8 cellular contexts compared by ENCODE assay signal in the genomic region with DNA sequence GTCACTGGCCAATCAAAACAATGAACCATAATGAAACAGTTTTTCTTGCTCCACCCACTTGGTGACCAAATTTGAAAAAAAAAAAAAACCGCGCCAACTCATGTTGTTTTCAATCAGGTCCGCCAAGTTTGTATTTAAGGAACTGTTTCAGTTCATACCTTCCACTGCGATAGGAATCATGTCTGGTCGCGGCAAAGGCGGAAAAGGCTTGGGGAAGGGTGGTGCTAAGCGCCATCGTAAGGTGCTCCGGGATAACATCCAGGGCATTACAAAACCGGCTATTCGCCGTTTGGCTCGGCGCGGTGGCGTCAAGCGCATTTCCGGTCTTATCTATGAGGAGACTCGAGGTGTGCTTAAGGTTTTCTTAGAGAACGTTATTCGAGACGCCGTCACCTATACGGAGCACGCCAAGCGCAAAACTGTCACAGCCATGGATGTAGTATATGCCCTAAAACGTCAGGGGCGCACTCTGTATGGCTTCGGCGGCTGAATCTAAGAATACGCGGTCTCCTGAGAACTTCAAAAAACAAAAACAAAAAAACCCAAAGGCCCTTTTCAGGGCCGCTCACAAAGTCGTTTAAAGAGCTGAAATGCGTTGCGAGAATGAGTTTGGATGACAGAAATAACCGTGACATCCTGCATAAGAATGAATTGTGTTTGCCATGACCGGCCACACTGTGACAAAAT. TPM values are rescaled to one million over a fixed set of nuclear protein-coding genes. Genes with fewer than 3 reads are reported as not detected.
DNase-seq lines count a peak whose midpoint lies in the region; FAIRE-seq and TF ChIP-seq lines count a peak whose summit lies in the region.

No MANE protein-coding gene starts in this region.

- peaks cover 6% of the 10 kb centered on the region; the same call in 1 of the 2 replicates for H3F3A ChIP-seq in Loucy (ENCODE audit: low read depth)

- peak; percentile 60 for TF ChIP-seq CTCF in Loucy (conservative IDR thresholded peaks at IDR 0.05; ENCODE audit: low read length)
- TF ChIP-seq CTCF in neutrophil (IDR thresholded peaks at IDR 0.05): peak; percentile 12

- no peaks in the 10 kb centered on the region for H3K79me2 ChIP-seq in Loucy (ENCODE audit: insufficient read depth, low read length)

- DNase-seq in ELR (ENCODE audit: low read depth) (peak; percentile 95), H4 (ENCODE audit: low spot score) (peak; percentile 92), SJCRH30 (peak; percentile 89 to 96), frontal cortex (ENCODE audit: low spot score in 2 of 2) (peak; percentile 47 to 76), substantia nigra (lab: John Stamatoyannopoulos, UW) (peak; percentile 29 to 94 (median 74))
- DNase-seq in activated naive CD4-positive, alpha-beta T cell treated with Interleukin-2 at 50 U/mL for 16 hours: peak; percentile 82

- H3K9me2 ChIP-seq in Loucy (replicated peaks; ENCODE audit: low read depth, low read length): no peaks in the 10 kb centered on the region

- H4K20me1 ChIP-seq in Loucy (ENCODE audit: insufficient read depth, low read length, poor library complexity, severe bottlenecking): no peaks in the 10 kb centered on the region

- no peaks in the 10 kb centered on the region for H3K9me3 ChIP-seq in Loucy (ENCODE audit: insufficient read depth, low read depth, low read length)
- H3K9me3 ChIP-seq in SJCRH30 (replicated peaks): no peaks in the 10 kb centered on the region
- H3K9me3 ChIP-seq in neutrophil: no peaks in the 10 kb centered on the region

- H3K4me2 ChIP-seq in Loucy (ENCODE audit: low read depth, low read length, poor library complexity, severe bottlenecking): peak overlapping the region; percentile 67

- no peak overlapping the region for H2AFZ ChIP-seq in Loucy (ENCODE audit: low read length)

- peak; percentile 94 for FAIRE-seq in frontal cortex (lab: Jason Lieb, UNC)

- peak overlapping the region; percentile 80 for H3K9ac ChIP-seq in Loucy (ENCODE audit: low read depth, low read length, poor library complexity, severe bottlenecking)

- peaks cover 12% of the 10 kb centered on the region for H3K4me1 ChIP-seq in Loucy (ENCODE audit: insufficient read depth, low read length, poor library complexity, severe bottlenecking)
- peaks cover 3% of the 10 kb centered on the region; the same call in 1 of the 2 replicates for H3K4me1 ChIP-seq in SJCRH30
- H3K4me1 ChIP-seq in neutrophil (ENCODE audit: control insufficient read depth in 1 of 2, insufficient read depth in 1 of 2, low read depth in 1 of 2, low read length in 1 of 2): peaks cover 9 to 11% of the 10 kb centered on the region in 2 experiments

- H3K36me3 ChIP-seq in Loucy (ENCODE audit: insufficient read depth, low read length) (no peaks in the 10 kb centered on the region), SJCRH30 (no peaks in the 10 kb centered on the region), neutrophil (no peaks in the 10 kb centered on the region)

- no peaks in the 10 kb centered on the region for H3K27me3 ChIP-seq in Loucy (ENCODE audit: insufficient read depth, low read length, poor library complexity, severe bottlenecking)
- no peaks in the 10 kb centered on the region for H3K27me3 ChIP-seq in SJCRH30
- H3K27me3 ChIP-seq in neutrophil: no peaks in the 10 kb centered on the region

- H3K4me3 ChIP-seq in Loucy (ENCODE audit: low read length, poor library complexity, severe bottlenecking): peak overlapping the region; percentile 71
- peak overlapping the region; percentile 48 for H3K4me3 ChIP-seq in SJCRH30
- H3K4me3 ChIP-seq in neutrophil (ENCODE audit: low read depth in 1 of 2, low read length in 1 of 2): peak overlapping the region; percentile 58 to 62

- H3K27ac ChIP-seq in SJCRH30 (peak overlapping the region; percentile 73), neutrophil (peak overlapping the region; percentile 82), substantia nigra (ENCODE audit: low read depth, low read length, poor library complexity, severe bottlenecking) (peak overlapping the region; percentile 71)

RNA-seq across cellular contexts. Expression of a gene that starts 16.7 kb away (rescaled TPM):
- total RNA-seq in H4 (2014; rRNA removed; shearing (Covaris generic)): 7.8 and 13.4 TPM in 2 replicates
- total RNA-seq in SJCRH30 (2014; rRNA removed; shearing (Covaris generic)): 0.33 and 0.67 TPM in 2 replicates
- 0.41 TPM for total RNA-seq in frontal cortex

Comparison
In these comparisons a context has a peak if more than half of its experiments do, and no peak if none do; other contexts are left out.
1. Peak in every context shown above with its lines: DNase-seq, H3K4me3 ChIP-seq and H3K27ac ChIP-seq.